In the genomic region with DNA sequence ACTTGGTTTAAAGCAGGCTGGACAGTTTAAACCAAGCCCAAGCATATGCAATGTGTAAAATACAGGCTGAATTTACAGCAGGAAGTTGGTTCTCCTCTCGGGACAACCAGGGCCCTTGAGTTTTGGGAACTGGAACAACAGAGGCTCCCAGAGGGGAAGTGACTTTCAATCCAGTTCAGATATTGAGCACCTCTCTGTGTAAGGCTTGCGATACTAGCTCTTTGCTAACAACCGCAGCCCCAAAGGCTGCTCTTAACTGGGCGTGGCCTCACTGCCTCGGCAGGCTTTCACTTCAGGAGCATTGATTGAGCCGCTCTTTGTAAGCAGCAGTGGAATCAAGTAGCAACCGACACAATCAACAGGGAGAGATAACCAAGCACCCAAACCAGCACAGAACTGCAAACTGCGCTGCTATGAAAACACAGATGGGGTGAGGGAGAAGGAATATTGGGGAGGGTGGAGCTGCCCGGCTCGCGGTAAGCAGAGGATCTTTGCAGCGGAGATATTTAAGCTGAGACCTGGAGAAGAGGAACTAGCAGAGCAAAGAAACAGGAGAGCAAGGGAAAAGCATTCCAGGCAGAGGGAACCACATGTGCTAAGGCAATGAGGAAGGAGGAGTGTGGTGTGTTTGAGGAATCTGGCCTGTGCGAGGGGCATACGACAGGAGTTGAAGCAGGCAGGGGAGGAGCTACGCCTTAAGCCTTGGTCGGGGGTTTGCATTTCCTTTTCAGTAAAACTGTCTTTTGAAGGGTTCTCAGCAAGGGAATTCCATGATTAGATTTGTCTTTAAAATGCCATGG, we compare ENCODE assay signal across 8 cellular contexts. TPM values are rescaled to one million over a fixed set of nuclear protein-coding genes. Genes with fewer than 3 reads are reported as not detected.
DNase-seq lines count a peak whose midpoint lies in the region; ATAC-seq and TF ChIP-seq lines count a peak whose summit lies in the region.

No MANE protein-coding gene starts in this region.

- TF ChIP-seq POLR2A in sigmoid colon (IDR thresholded peaks at IDR 0.05): no peak

- DNase-seq in COLO668 (lab: John Stamatoyannopoulos, UW; ENCODE audit: unreplicated experiment) (peak; percentile 76), OCI-M2 (lab: John Stamatoyannopoulos, UW; ENCODE audit: unreplicated experiment) (peak; percentile 93), left ventricle myocardium superior (peak; percentile 57), sigmoid colon (no peak), NCI-H1930 (lab: John Stamatoyannopoulos, UW) (no peak)
- peak; percentile 48 for DNase-seq in activated gamma-delta T cell treated with anti-CD3 and anti-CD28 coated beads, Interleukin-2, amount 50 U/mL, for 16 hours (ENCODE audit: low read depth)

- no peaks in the 10 kb centered on the region for H3K9me3 ChIP-seq in sigmoid colon

- H3K27ac ChIP-seq in sigmoid colon: peak overlapping the region; percentile 56 to 68 (median 64)

- ATAC-seq in GM19438 (IDR thresholded peaks at IDR 0.05; ENCODE audit: low read depth, unreplicated experiment) (peak; percentile 86), HG03469 (IDR thresholded peaks at IDR 0.05; ENCODE audit: unreplicated experiment) (peak; percentile 94), left ventricle myocardium superior (peak; percentile 80)

- 2 to 3% methylated on average over 16 of the region's 16 CpGs for WGBS in sigmoid colon, 2 donors

- TF ChIP-seq CTCF in sigmoid colon (IDR thresholded peaks at IDR 0.05): no peak

- peak overlapping the region; percentile 20 to 53 (median 48) for H3K4me3 ChIP-seq in sigmoid colon

- intact Hi-C loops in left ventricle myocardium superior (cut with micrococcal nuclease) (no loop called here), sigmoid colon (cut with DNase I) (no loop called here)

- H3K36me3 ChIP-seq in sigmoid colon: no peaks in the 10 kb centered on the region

- no peaks in the 10 kb centered on the region for H3K27me3 ChIP-seq in sigmoid colon

- H3K4me1 ChIP-seq in sigmoid colon: peaks cover 0 to 27% (median 20%) of the 10 kb centered on the region in 4 donors

- no peak for TF ChIP-seq EP300 in sigmoid colon (IDR thresholded peaks at IDR 0.05)

RNA-seq across cellular contexts. Expression of gene YY1, which starts 17.3 kb away (rescaled TPM):
- 48.1 TPM for total RNA-seq in left ventricle myocardium superior
- total RNA-seq in sigmoid colon: 10 to 100 TPM; 53.9 to 61.5 (median 55.2) TPM
- 10 to 100 TPM; 26.7 to 46.7 (median 40.2) TPM for polyA plus RNA-seq in sigmoid colon

Comparison
In these comparisons a context has a peak if more than half of its experiments do, and no peak if none do; other contexts are left out.
1. DNase-seq: peak in COLO668 (single experiment), OCI-M2 (single experiment), activated gamma-delta T cell treated with anti-CD3 and anti-CD28 coated beads, Interleukin-2, amount 50 U/mL, for 16 hours (single experiment) and left ventricle myocardium superior (single experiment); none in sigmoid colon (single experiment) and NCI-H1930 (0 of 2).
2. Peak in every context shown above with its lines, with median percentiles within 50 percentile points of each other: ATAC-seq.